ENCODE assay signal across 9 cellular contexts in genomic region chr10:92420554-92421275, GRCh38.
DNase-seq lines count a peak whose midpoint lies in the region; ATAC-seq and TF ChIP-seq lines count a peak whose summit lies in the region.
"Had no signal": no experiment of that assay in that cellular context is flagged by ENCODE, and none has a peak within 500 bp of the region (broad histone marks: within the 10 kb centered on the region; RNA-seq: fewer than 3 reads in every experiment).

No MANE protein-coding gene starts in this region.

- H3K9me3 Mint-ChIP-seq in activated naive CD8-positive, alpha-beta T cell treated with anti-CD3 and anti-CD28 coated beads for 36 hours, result peaks cover 7% of the 10 kb centered on the region
- peaks cover 5% of the 10 kb centered on the region for H3K9me3 Mint-ChIP-seq in activated naive CD8-positive, alpha-beta T cell treated with anti-CD3 and anti-CD28 coated beads, Interleukin-2, amount 50 U/mL, for 24 hours
- peaks cover 4 to 28% (median 14%) of the 10 kb centered on the region in 7 donors for H3K9me3 Mint-ChIP-seq in naive B cell

- H3K27ac ChIP-seq in foreskin keratinocyte, result no peak overlapping the region
- no peak overlapping the region for H3K27ac ChIP-seq in urinary bladder (ENCODE audit: low read depth)
- H3K27ac ChIP-seq: C4-2B had no signal

- H3K27me3 ChIP-seq in foreskin keratinocyte, result peaks cover 37% of the 10 kb centered on the region

- no peak overlapping the region for H3K27ac Mint-ChIP-seq in activated naive CD8-positive, alpha-beta T cell treated with anti-CD3 and anti-CD28 coated beads for 36 hours
- no peak overlapping the region for H3K27ac Mint-ChIP-seq in activated naive CD8-positive, alpha-beta T cell treated with anti-CD3 and anti-CD28 coated beads, Interleukin-2, amount 50 U/mL, for 24 hours
- H3K27ac Mint-ChIP-seq in naive B cell, result peak overlapping the region in 1 of 6 donors; percentile 52

- TF ChIP-seq CTCF in foreskin keratinocyte (conservative IDR thresholded peaks at IDR 0.05), result no peak

- no peaks in the 10 kb centered on the region for H3K4me1 ChIP-seq in foreskin keratinocyte
- no peaks in the 10 kb centered on the region for H3K4me1 ChIP-seq in urinary bladder (ENCODE audit: insufficient read depth)

- H3K4me3 Mint-ChIP-seq in activated naive CD8-positive, alpha-beta T cell treated with anti-CD3 and anti-CD28 coated beads for 36 hours, result peak overlapping the region; percentile 47
- no peak overlapping the region for H3K4me3 Mint-ChIP-seq in activated naive CD8-positive, alpha-beta T cell treated with anti-CD3 and anti-CD28 coated beads, Interleukin-2, amount 50 U/mL, for 24 hours
- peak overlapping the region; percentile 13 to 73 (median 67) for H3K4me3 Mint-ChIP-seq in naive B cell

- H3K36me3 ChIP-seq in urinary bladder (ENCODE audit: insufficient read depth), result no peaks in the 10 kb centered on the region

- ATAC-seq in activated naive CD8-positive, alpha-beta T cell treated with anti-CD3 and anti-CD28 coated beads, Interleukin-2, amount 50 U/mL, for 24 hours, result no peak
- ATAC-seq in foreskin keratinocyte (peak; percentile 14), naive B cell (ENCODE audit: low read depth in 2 of 2) (no peak), HG02610 (IDR thresholded peaks at IDR 0.05; ENCODE audit: unreplicated experiment) (no peak)

- peaks cover 2% of the 10 kb centered on the region for H3K4me1 Mint-ChIP-seq in activated naive CD8-positive, alpha-beta T cell treated with anti-CD3 and anti-CD28 coated beads for 36 hours
- peaks cover 2% of the 10 kb centered on the region for H3K4me1 Mint-ChIP-seq in activated naive CD8-positive, alpha-beta T cell treated with anti-CD3 and anti-CD28 coated beads, Interleukin-2, amount 50 U/mL, for 24 hours
- peaks cover 3 to 6% (median 5%) of the 10 kb centered on the region in 3 donors for H3K4me1 Mint-ChIP-seq in naive B cell

- peak overlapping the region; percentile 22 for H3K4me3 ChIP-seq in urinary bladder (ENCODE audit: low read depth, low read length)

- WGBS in urinary bladder, result 13% methylated on average over 46 of the region's 46 CpGs

- peaks cover 49% of the 10 kb centered on the region for H3K27me3 Mint-ChIP-seq in activated naive CD8-positive, alpha-beta T cell treated with anti-CD3 and anti-CD28 coated beads for 36 hours
- H3K27me3 Mint-ChIP-seq in activated naive CD8-positive, alpha-beta T cell treated with anti-CD3 and anti-CD28 coated beads, Interleukin-2, amount 50 U/mL, for 24 hours, result peaks cover 43% of the 10 kb centered on the region
- peaks cover 34 to 49% (median 38%) of the 10 kb centered on the region in 3 donors for H3K27me3 Mint-ChIP-seq in naive B cell

- no peak for DNase-seq in activated naive CD8-positive, alpha-beta T cell treated with anti-CD3 and anti-CD28 coated beads for 36 hours
- DNase-seq in activated naive CD8-positive, alpha-beta T cell treated with anti-CD3 and anti-CD28 coated beads, Interleukin-2, amount 50 U/mL, for 24 hours, result no peak
- DNase-seq in foreskin keratinocyte (no peak), naive B cell (no peak), NAMALWA (ENCODE audit: low spot score) (no peak), NCI-H146 (lab: John Stamatoyannopoulos, UW) (no peak)

- H3K36me3 Mint-ChIP-seq in activated naive CD8-positive, alpha-beta T cell treated with anti-CD3 and anti-CD28 coated beads for 36 hours, result peaks cover 6% of the 10 kb centered on the region
- H3K36me3 Mint-ChIP-seq in activated naive CD8-positive, alpha-beta T cell treated with anti-CD3 and anti-CD28 coated beads, Interleukin-2, amount 50 U/mL, for 24 hours (ENCODE audit: low read depth), result no peaks in the 10 kb centered on the region
- peaks cover 5 to 15% of the 10 kb centered on the region in 2 donors for H3K36me3 Mint-ChIP-seq in naive B cell
